In the genomic region with DNA sequence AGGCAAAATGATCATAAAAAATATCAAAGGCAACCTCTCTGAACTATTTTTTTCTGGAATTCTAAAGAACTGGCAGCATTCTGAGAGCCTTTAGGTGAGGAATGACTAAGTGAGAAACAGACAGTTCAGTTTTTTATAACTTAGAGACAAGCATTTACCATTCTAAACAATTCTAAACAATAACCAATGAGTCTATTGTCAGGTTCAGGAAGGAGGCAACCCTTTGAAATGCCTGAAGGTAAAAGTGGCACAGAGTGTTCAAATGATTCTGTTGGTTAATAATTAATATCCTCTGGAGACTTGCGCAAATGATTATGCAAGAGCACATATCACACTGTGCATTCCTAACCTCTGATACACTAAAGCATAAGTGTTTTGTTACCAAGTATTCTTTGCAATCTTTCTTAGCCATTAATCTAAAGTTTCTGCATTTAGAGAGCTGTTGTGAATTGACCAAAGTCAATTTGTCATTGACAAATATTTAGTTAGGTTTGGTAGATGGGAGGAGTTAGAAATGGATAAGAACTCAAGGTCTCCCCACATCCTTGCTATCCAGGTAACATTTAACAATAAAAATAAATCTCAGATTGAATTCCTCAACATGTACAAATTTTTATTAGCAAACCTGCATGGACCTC, we compare ENCODE assay signal across 9 cellular contexts. TPM values are rescaled to one million over a fixed set of nuclear protein-coding genes. Genes with fewer than 3 reads are reported as not detected.
DNase-seq lines count a peak whose midpoint lies in the region; ATAC-seq, FAIRE-seq and TF ChIP-seq lines count a peak whose summit lies in the region.
"Had no signal": no experiment of that assay in that cellular context is flagged by ENCODE, and none has a peak within 500 bp of the region (broad histone marks: within the 10 kb centered on the region; RNA-seq: fewer than 3 reads in every experiment).

No MANE protein-coding gene starts in this region.

- H3F3A ChIP-seq in neural progenitor cell (ENCODE audit: low read depth) = no peaks in the 10 kb centered on the region

- peaks cover 2% of the 10 kb centered on the region for H3K9me3 Mint-ChIP-seq in neural progenitor cell

- H3K27me3 ChIP-seq in liver (ENCODE audit: control insufficient read depth in 4 of 4, insufficient read depth in 4 of 4, low read length in 3 of 4) (no peaks in the 10 kb centered on the region), neural progenitor cell (no peaks in the 10 kb centered on the region)

- DNase-seq in HTR-8/SVneo (ENCODE audit: insufficient read length, low spot score) = peak; percentile 50
- peak; percentile 86 to 89 for DNase-seq in cardiac fibroblast (ENCODE audit: low read depth in 2 of 2)
- no peak for DNase-seq in neural progenitor cell (ENCODE audit: low spot score)
- DNase-seq in NCI-H128 (lab: John Stamatoyannopoulos, UW; ENCODE audit: unreplicated experiment) = no peak
- DNase-seq in NCI-H1436 (lab: John Stamatoyannopoulos, UW) = no peak

- FAIRE-seq in HTR-8/SVneo (lab: Jason Lieb, UNC) = peak; percentile 66

- H3K9me3 ChIP-seq in liver (ENCODE audit: control insufficient read depth in 4 of 4, low read length in 3 of 4) (no peaks in the 10 kb centered on the region), neural progenitor cell (ENCODE audit: low read depth) (no peaks in the 10 kb centered on the region)

- ATAC-seq in HG02623 (IDR thresholded peaks at IDR 0.05; ENCODE audit: unreplicated experiment) = no peak

- H3K4me3 ChIP-seq in cardiac fibroblast (replicated peaks in 1 of 2; ENCODE audit: low read depth in 2 of 2, low read length in 2 of 2) (no peak overlapping the region), liver (ENCODE audit: low read depth in 1 of 3, low read length in 3 of 3) (no peak overlapping the region), neural progenitor cell (no peak overlapping the region)

- H3K4me1 ChIP-seq in liver (ENCODE audit: control insufficient read depth in 4 of 4, insufficient read depth in 4 of 4, low read length in 3 of 4) (peaks cover 2 to 13% (median 9%) of the 10 kb centered on the region in 4 donors), neural progenitor cell (no peaks in the 10 kb centered on the region)

- H3K4me1 Mint-ChIP-seq in neural progenitor cell = peaks cover 6% of the 10 kb centered on the region

- peaks cover 2% of the 10 kb centered on the region for H3K36me3 Mint-ChIP-seq in neural progenitor cell

- no peaks in the 10 kb centered on the region for H4K20me1 ChIP-seq in neural progenitor cell (ENCODE audit: low read depth)

- TF ChIP-seq CTCF in 22Rv1 (IDR thresholded peaks at IDR 0.05) = no peak
- TF ChIP-seq CTCF in cardiac fibroblast (IDR thresholded peaks at IDR 0.05; ENCODE audit: low read depth, low read length) = no peak
- TF ChIP-seq CTCF in liver (IDR thresholded peaks at IDR 0.05; ENCODE audit: low read depth, low read length, missing input control) = no peak
- TF ChIP-seq CTCF in neural progenitor cell (IDR thresholded peaks at IDR 0.05) = no peak

- TF ChIP-seq RAD21 in liver (IDR thresholded peaks at IDR 0.05) = peak; percentile 61 to 65

- H3K27ac Mint-ChIP-seq in neural progenitor cell = no peak overlapping the region
- H3K27ac Mint-ChIP-seq: dendritic cell treated with granulocyte-macrophage colony-stimulating factor and Interleukin-4, amounts not matched to agents 40 ng/mL and 50 ng/mL, for 4 days had no signal

- H3K27me3 Mint-ChIP-seq in neural progenitor cell (ENCODE audit: insufficient read depth, low read depth) = peaks cover 6% of the 10 kb centered on the region
- H3K27me3 Mint-ChIP-seq: dendritic cell treated with granulocyte-macrophage colony-stimulating factor and Interleukin-4, amounts not matched to agents 40 ng/mL and 50 ng/mL, for 4 days had no signal

- H3K4me3 Mint-ChIP-seq in neural progenitor cell = no peak overlapping the region
- H3K4me3 Mint-ChIP-seq: dendritic cell treated with granulocyte-macrophage colony-stimulating factor and Interleukin-4, amounts not matched to agents 40 ng/mL and 50 ng/mL, for 4 days had no signal

- no peaks in the 10 kb centered on the region for H3K79me2 ChIP-seq in neural progenitor cell (ENCODE audit: low read depth)

- H3K36me3 ChIP-seq in liver (ENCODE audit: control insufficient read depth in 4 of 4, insufficient read depth in 3 of 4, low read depth in 1 of 4, low read length in 3 of 4) (no peaks in the 10 kb centered on the region), neural progenitor cell (no peaks in the 10 kb centered on the region)

- no peak overlapping the region for H2AFZ ChIP-seq in neural progenitor cell (replicated peaks)

- H3K27ac ChIP-seq in 22Rv1 = peak overlapping the region; percentile 79
- H3K27ac ChIP-seq in liver (ENCODE audit: low read depth in 1 of 2, low read length in 2 of 2) = peak overlapping the region; percentile 69 to 80
- no peak overlapping the region for H3K27ac ChIP-seq in neural progenitor cell

- H3K9ac ChIP-seq in liver (ENCODE audit: low read depth in 1 of 2, low read length in 2 of 2) = peak overlapping the region in 1 of 2 donors; percentile 65
- no peak overlapping the region for H3K9ac ChIP-seq in neural progenitor cell

- H3K4me2 ChIP-seq in neural progenitor cell = no peak overlapping the region

- WGBS in liver = 20% methylated on average over 1 of the region's 1 CpG

TF ChIP-seq in liver, 16 proteins besides CTCF, POLR2A, EP300 and RAD21:
- TF ChIP-seq EGR1 (IDR thresholded peaks at IDR 0.05; ENCODE audit: low read depth in 2 of 2) = peak in 1 of 2 donors; percentile 56
- no peak for TF ChIP-seq NR2F2 (IDR thresholded peaks at IDR 0.05)
- TF ChIP-seq, protein P1, sequence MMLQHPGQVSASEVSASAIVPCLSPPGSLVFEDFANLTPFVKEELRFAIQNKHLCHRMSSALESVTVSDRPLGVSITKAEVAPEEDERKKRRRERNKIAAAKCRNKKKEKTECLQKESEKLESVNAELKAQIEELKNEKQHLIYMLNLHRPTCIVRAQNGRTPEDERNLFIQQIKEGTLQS (IDR thresholded peaks at IDR 0.05) = peak; percentile 92
- TF ChIP-seq, protein P2, sequence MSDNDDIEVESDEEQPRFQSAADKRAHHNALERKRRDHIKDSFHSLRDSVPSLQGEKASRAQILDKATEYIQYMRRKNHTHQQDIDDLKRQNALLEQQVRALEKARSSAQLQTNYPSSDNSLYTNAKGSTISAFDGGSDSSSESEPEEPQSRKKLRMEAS (IDR thresholded peaks at IDR 0.05) = peak; percentile 74
- TF ChIP-seq SP1 (IDR thresholded peaks at IDR 0.05) = peak; percentile 94
- TF ChIP-seq HNF4A (conservative IDR thresholded peaks at IDR 0.05) = peak; percentile 68 to 81
- peak; percentile 90 to 95 for TF ChIP-seq JUND (IDR thresholded peaks at IDR 0.05)
- TF ChIP-seq, protein P3, sequence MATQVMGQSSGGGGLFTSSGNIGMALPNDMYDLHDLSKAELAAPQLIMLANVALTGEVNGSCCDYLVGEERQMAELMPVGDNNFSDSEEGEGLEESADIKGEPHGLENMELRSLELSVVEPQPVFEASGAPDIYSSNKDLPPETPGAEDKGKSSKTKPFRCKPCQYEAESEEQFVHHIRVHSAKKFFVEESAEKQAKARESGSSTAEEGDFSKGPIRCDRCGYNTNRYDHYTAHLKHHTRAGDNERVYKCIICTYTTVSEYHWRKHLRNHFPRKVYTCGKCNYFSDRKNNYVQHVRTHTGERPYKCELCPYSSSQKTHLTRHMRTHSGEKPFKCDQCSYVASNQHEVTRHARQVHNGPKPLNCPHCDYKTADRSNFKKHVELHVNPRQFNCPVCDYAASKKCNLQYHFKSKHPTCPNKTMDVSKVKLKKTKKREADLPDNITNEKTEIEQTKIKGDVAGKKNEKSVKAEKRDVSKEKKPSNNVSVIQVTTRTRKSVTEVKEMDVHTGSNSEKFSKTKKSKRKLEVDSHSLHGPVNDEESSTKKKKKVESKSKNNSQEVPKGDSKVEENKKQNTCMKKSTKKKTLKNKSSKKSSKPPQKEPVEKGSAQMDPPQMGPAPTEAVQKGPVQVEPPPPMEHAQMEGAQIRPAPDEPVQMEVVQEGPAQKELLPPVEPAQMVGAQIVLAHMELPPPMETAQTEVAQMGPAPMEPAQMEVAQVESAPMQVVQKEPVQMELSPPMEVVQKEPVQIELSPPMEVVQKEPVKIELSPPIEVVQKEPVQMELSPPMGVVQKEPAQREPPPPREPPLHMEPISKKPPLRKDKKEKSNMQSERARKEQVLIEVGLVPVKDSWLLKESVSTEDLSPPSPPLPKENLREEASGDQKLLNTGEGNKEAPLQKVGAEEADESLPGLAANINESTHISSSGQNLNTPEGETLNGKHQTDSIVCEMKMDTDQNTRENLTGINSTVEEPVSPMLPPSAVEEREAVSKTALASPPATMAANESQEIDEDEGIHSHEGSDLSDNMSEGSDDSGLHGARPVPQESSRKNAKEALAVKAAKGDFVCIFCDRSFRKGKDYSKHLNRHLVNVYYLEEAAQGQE (IDR thresholded peaks at IDR 0.05) = peak; percentile 87
- peak; percentile 83 to 92 for TF ChIP-seq RXRA (IDR thresholded peaks at IDR 0.05)
- peak; percentile 68 for TF ChIP-seq YY1 (IDR thresholded peaks at IDR 0.05)
- peak; percentile 53 for TF ChIP-seq FOXA2 (IDR thresholded peaks at IDR 0.05)
- TF ChIP-seq GABPA (IDR thresholded peaks at IDR 0.05 in 1 of 2, conservative IDR thresholded peaks at IDR 0.05 in 1 of 2) = peak in 1 of 2 donors; percentile 64
- no peak for TF ChIP-seq TAF1 (conservative IDR thresholded peaks at IDR 0.05)
- TF ChIP-seq, protein P4, sequence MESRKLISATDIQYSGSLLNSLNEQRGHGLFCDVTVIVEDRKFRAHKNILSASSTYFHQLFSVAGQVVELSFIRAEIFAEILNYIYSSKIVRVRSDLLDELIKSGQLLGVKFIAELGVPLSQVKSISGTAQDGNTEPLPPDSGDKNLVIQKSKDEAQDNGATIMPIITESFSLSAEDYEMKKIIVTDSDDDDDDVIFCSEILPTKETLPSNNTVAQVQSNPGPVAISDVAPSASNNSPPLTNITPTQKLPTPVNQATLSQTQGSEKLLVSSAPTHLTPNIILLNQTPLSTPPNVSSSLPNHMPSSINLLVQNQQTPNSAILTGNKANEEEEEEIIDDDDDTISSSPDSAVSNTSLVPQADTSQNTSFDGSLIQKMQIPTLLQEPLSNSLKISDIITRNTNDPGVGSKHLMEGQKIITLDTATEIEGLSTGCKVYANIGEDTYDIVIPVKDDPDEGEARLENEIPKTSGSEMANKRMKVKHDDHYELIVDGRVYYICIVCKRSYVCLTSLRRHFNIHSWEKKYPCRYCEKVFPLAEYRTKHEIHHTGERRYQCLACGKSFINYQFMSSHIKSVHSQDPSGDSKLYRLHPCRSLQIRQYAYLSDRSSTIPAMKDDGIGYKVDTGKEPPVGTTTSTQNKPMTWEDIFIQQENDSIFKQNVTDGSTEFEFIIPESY (IDR thresholded peaks at IDR 0.05) = peak; percentile 76
- TF ChIP-seq FOXA1 (IDR thresholded peaks at IDR 0.05) = peak; percentile 42
- TF ChIP-seq HNF4G (IDR thresholded peaks at IDR 0.05) = peak; percentile 17

RNA-seq across cellular contexts. Expression of a gene that starts 9.2 kb away (rescaled TPM):
- 10 to 100 TPM; 36.4 to 61.2 TPM for total RNA-seq in liver
- polyA plus RNA-seq in liver = 10 to 100 TPM; 13.9 to 31.0 TPM
- total RNA-seq in neural progenitor cell (ENCODE audit: low replicate concordance) = 5.8 and 7.3 TPM in 2 replicates

Comparison
In these comparisons a context has a peak if more than half of its experiments do, and no peak if none do; other contexts are left out.
1. DNase-seq: peak in HTR-8/SVneo (single experiment) and cardiac fibroblast (2 of 2); none in neural progenitor cell (single experiment), NCI-H128 (single experiment) and NCI-H1436 (single experiment).